1 cellular context compared by ENCODE assay signal in the genomic region with DNA sequence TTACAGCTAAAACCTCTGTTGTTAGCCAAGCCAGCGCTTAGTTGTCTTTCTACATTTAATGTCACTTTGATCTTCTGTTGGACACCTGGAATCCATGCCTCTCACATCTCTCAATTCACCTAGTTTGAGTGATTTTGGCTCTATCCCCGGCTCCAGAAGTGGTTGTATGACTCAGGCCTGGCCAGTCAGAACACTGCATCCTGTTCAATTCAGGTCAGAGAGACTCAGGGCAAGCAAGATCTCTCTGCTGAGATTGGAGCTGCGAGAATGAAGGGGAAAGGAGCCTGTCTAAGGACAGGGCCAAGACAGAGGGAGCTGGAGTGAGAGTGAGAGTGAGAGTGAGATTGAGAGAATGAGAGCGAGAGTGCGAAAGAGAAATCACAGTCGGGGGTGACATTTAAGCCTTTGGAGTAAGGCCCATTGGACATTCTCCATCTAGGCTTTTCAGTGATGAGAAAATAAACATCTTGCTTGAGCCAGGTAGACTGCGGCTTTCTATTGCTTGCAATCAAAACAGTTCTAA.
TF ChIP-seq lines count a peak whose summit lies in the region.

No MANE protein-coding gene starts in this region.

TF ChIP-seq in WTC11, 78 proteins besides CTCF, POLR2A, EP300 and RAD21 (continued from another document):
- TF ChIP-seq, protein P1, sequence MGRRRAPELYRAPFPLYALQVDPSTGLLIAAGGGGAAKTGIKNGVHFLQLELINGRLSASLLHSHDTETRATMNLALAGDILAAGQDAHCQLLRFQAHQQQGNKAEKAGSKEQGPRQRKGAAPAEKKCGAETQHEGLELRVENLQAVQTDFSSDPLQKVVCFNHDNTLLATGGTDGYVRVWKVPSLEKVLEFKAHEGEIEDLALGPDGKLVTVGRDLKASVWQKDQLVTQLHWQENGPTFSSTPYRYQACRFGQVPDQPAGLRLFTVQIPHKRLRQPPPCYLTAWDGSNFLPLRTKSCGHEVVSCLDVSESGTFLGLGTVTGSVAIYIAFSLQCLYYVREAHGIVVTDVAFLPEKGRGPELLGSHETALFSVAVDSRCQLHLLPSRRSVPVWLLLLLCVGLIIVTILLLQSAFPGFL (CRISPR knock-in tag; IDR thresholded peaks at IDR 0.05; ENCODE audit: borderline replicate concordance) = no peak
- TF ChIP-seq GRHL2 (CRISPR knock-in tag; IDR thresholded peaks at IDR 0.05; ENCODE audit: insufficient replicate concordance, severe bottlenecking) (no peak), ETV6 (CRISPR knock-in tag; IDR thresholded peaks at IDR 0.05) (no peak), TP53 (CRISPR knock-in tag; IDR thresholded peaks at IDR 0.05) (no peak), GABPB1 (CRISPR knock-in tag; IDR thresholded peaks at IDR 0.05) (no peak)
- TF ChIP-seq, protein P2, sequence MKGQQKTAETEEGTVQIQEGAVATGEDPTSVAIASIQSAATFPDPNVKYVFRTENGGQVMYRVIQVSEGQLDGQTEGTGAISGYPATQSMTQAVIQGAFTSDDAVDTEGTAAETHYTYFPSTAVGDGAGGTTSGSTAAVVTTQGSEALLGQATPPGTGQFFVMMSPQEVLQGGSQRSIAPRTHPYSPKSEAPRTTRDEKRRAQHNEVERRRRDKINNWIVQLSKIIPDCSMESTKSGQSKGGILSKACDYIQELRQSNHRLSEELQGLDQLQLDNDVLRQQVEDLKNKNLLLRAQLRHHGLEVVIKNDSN (CRISPR knock-in tag; IDR thresholded peaks at IDR 0.05) = no peak
- TF ChIP-seq, protein P3, sequence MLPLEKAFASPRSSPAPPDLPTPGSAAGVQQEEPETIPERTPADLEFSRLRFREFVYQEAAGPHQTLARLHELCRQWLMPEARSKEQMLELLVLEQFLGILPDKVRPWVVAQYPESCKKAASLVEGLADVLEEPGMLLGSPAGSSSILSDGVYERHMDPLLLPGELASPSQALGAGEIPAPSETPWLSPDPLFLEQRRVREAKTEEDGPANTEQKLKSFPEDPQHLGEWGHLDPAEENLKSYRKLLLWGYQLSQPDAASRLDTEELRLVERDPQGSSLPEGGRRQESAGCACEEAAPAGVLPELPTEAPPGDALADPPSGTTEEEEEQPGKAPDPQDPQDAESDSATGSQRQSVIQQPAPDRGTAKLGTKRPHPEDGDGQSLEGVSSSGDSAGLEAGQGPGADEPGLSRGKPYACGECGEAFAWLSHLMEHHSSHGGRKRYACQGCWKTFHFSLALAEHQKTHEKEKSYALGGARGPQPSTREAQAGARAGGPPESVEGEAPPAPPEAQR (CRISPR knock-in tag; IDR thresholded peaks at IDR 0.05) = no peak
